In genomic region chr6:147211831-147212230, GRCh38 we compare ENCODE assay signal across 30 cellular contexts.
"Had no signal": no experiment of that assay in that cellular context is flagged by ENCODE, and none has a peak within 500 bp of the region (broad histone marks: within the 10 kb centered on the region; RNA-seq: fewer than 3 reads in every experiment).

No MANE protein-coding gene starts in this region.

- H3K9me3 ChIP-seq: right atrium auricular region, transverse colon, uterus had no signal

- H3K27me3 ChIP-seq: brain microvascular endothelial cell, right atrium auricular region, transverse colon, uterus had no signal

- H3K27ac ChIP-seq: brain microvascular endothelial cell, right atrium auricular region, transverse colon, uterus had no signal

- ATAC-seq: esophagus mucosa, left cardiac atrium, left ventricle myocardium superior, WTC11 had no signal

- H3K4me3 ChIP-seq: right atrium auricular region, transverse colon, uterus had no signal

- FAIRE-seq: astrocyte, keratinocyte had no signal

- H3K4me1 ChIP-seq: uterus had no signal

- H3K36me3 ChIP-seq: brain microvascular endothelial cell, right atrium auricular region, transverse colon, uterus had no signal

- DNase-seq: activated CD4-positive, alpha-beta memory T cell treated with anti-CD3 and anti-CD28 coated beads, Interleukin-2, amount 10 ng/mL, durations not matched to agents 7 days and 5 days; activated CD4-positive, alpha-beta T cell treated with anti-CD3 and anti-CD28 coated beads for 1 hour; activated CD4-positive, alpha-beta T cell treated with anti-CD3 and anti-CD28 coated beads, Interleukin-2, amount 10 ng/mL, durations not matched to agents 7 days and 5 days; activated CD8-positive, alpha-beta memory T cell treated with anti-CD3 and anti-CD28 coated beads, Interleukin-2, amount 50 U/mL, for 48 hours; activated gamma-delta T cell; activated naive CD4-positive, alpha-beta T cell treated with anti-CD3 and anti-CD28 coated beads, Interleukin-2, amount 10 ng/mL, durations not matched to agents 7 days and 5 days; activated naive CD8-positive, alpha-beta T cell treated with anti-CD3 and anti-CD28 coated beads, Interleukin-2, amount 10 ng/mL, durations not matched to agents 7 days and 5 days; activated T-cell treated with anti-CD3 and anti-CD28 coated beads, Interleukin-2, amount 50 U/mL, for 24 hours; amniotic stem cell; brain microvascular endothelial cell; caudate nucleus; cortex of kidney; endodermal cell; foreskin fibroblast; head of caudate nucleus; hippocampal formation; left cardiac atrium; left ventricle myocardium superior; nephron progenitor cell; stimulated activated CD4-positive, alpha-beta T cell treated with anti-CD3 and anti-CD28 coated beads, Interleukin-2, amount 100 ng/mL, for 48 hours; stimulated activated naive CD4-positive, alpha-beta T cell treated with Interleukin-2 at 50 U/mL for 16 hours; SW 1271; T-helper 9 cell; transverse colon; uterus had no signal
